8 cellular contexts compared by ENCODE assay signal in the genomic region with DNA sequence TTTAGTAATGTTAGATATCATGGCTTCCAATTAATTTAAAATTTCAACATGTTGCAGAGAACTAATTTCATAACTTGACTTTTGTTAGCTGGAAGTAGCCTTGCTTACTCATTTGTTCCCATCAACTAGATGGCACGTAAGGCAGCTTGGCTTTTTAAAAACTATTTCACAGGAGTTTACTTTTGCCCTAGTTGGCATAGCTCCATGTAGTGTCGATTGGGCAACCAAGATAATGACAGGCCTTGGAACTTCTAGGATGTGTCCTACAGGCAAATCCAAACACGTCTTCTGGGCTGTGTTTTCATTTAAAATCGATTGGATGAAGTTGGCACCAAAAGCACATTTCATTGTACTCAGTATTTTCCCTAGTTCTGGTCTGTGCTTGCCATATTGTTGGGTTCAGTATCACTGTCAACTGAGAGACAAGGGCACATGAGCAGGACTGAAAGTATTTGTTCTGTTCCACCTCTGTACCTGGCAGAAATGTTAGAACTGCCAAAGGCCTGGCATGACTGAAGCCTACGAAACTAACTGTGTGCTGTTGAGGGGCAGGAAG. TPM values are rescaled to one million over a fixed set of nuclear protein-coding genes. Genes with fewer than 3 reads are reported as not detected.
DNase-seq lines count a peak whose midpoint lies in the region; ATAC-seq and TF ChIP-seq lines count a peak whose summit lies in the region.

No MANE protein-coding gene starts in this region.

- peak; percentile 86 for DNase-seq in BJ (ENCODE audit: low read depth)
- DNase-seq in NCI-H2227 treated with DMSO at 0.1 percent for 48 hours (lab: John Stamatoyannopoulos, UW), result peak; percentile 42
- DNase-seq in epidermal melanocyte (ENCODE audit: insufficient read length, low spot score), result peak; percentile 22
- DNase-seq in omental fat pad (ENCODE audit: low spot score), result peak; percentile 50
- no peak for DNase-seq in activated T-cell treated with anti-CD3 and anti-CD28 coated beads, Interleukin-2, amount 50 U/mL, for 1 hour
- no peak for DNase-seq in amniotic stem cell (lab: John Stamatoyannopoulos, UW)

- peaks cover 6% of the 10 kb centered on the region; the same call in 1 of the 2 replicates for H3K36me3 ChIP-seq in BJ (ENCODE audit: control insufficient read depth, insufficient read depth, low read length)

- CTCF ChIA-PET in BJ (lab: Yijun Ruan, JAX), result interaction anchor here (1.4 kb wide), 1 partner anchor 10 kb away, joined by 3 read pairs; no protein-coding TSS in a partner anchor

- TF ChIP-seq CTCF in BJ (IDR thresholded peaks at IDR 0.05; ENCODE audit: insufficient read depth, low read depth, low read length) (no peak), omental fat pad (IDR thresholded peaks at IDR 0.05) (no peak)

- no peaks in the 10 kb centered on the region for H3K27me3 ChIP-seq in BJ (ENCODE audit: control insufficient read depth, insufficient read depth, low read length)

- no peak overlapping the region for H3K4me3 ChIP-seq in BJ (ENCODE audit: low read depth, low read length)

- POLR2A ChIA-PET in BJ (lab: Charles Lee), result no interaction called here

- peak; percentile 88 for ATAC-seq in omental fat pad (ENCODE audit: low FRiP score)
- no peak for ATAC-seq in HG03432 (IDR thresholded peaks at IDR 0.05; ENCODE audit: unreplicated experiment)
- ATAC-seq in GM21390 (IDR thresholded peaks at IDR 0.05; ENCODE audit: unreplicated experiment), result no peak

RNA-seq across cellular contexts. Expression of a gene that starts 29.4 kb away (rescaled TPM):
- 99.4 and 144 TPM in 2 replicates for polyA plus RNA-seq in BJ (2011; rRNA removed)
- 69.6 and 92.9 TPM in 2 replicates for polyA minus RNA-seq in BJ (2011; rRNA and poly(A)+ RNA removed)
- total RNA-seq in omental fat pad, result 100 to 1,000 TPM; 130 to 213 (median 167) TPM

RNA-seq across cellular contexts. Expression of a gene that starts 29.7 kb away (rescaled TPM):
- 111 and 136 TPM in 2 replicates for polyA plus RNA-seq in BJ (2011; rRNA removed)
- polyA minus RNA-seq in BJ (2011; rRNA and poly(A)+ RNA removed), result 86.2 and 101 TPM in 2 replicates
- total RNA-seq in omental fat pad, result 100 to 1,000 TPM; 144 to 196 (median 159) TPM

Comparison
In these comparisons a context has a peak if more than half of its experiments do, and no peak if none do; other contexts are left out.
1. DNase-seq: peak in BJ (single experiment), NCI-H2227 treated with DMSO at 0.1 percent for 48 hours (single experiment), epidermal melanocyte (single experiment) and omental fat pad (single experiment); none in activated T-cell treated with anti-CD3 and anti-CD28 coated beads, Interleukin-2, amount 50 U/mL, for 1 hour (single experiment) and amniotic stem cell (single experiment).